Comparison of ENCODE assay signal across 8 cellular contexts in genomic region chr6:39114707-39115599, GRCh38. TPM values are rescaled to one million over a fixed set of nuclear protein-coding genes. Genes with fewer than 3 reads are reported as not detected.
DNase-seq lines count a peak whose midpoint lies in the region; ATAC-seq lines count a peak whose summit lies in the region.

Gene SAYSD1, minus strand, starts transcription at chr6:39115186. Its CDS starts 97 bp downstream, at chr6:39115089.

- ATAC-seq in GM19351 (IDR thresholded peaks at IDR 0.05; ENCODE audit: unreplicated experiment): peak; percentile 89
- peak; percentile 89 for ATAC-seq in HG03520 (IDR thresholded peaks at IDR 0.05; ENCODE audit: unreplicated experiment)
- ATAC-seq in left lobe of liver: peak; percentile 96

- DNase-seq in C1 segment of cervical spinal cord (lab: John Stamatoyannopoulos, UW) (peak; percentile 34 to 94 (median 86)), NCI-H748 (lab: John Stamatoyannopoulos, UW; ENCODE audit: unreplicated experiment) (peak; percentile 98), dedifferentiated amniotic fluid mesenchymal stem cell (ENCODE audit: extremely low spot score) (peak; percentile 88), left lobe of liver (ENCODE audit: low spot score) (peak; percentile 93)
- peak; percentile 90 for DNase-seq in activated CD4-positive, alpha-beta T cell treated with anti-CD3 and anti-CD28 coated beads, Interleukin-2, amount 50 U/mL, for 1 hour
- DNase-seq in stimulated activated CD4-positive, alpha-beta T cell treated with anti-CD3 and anti-CD28 coated beads, Interleukin-2, amount 100 ng/mL, for 24 hours: peak; percentile 92 to 95

RNA-seq across cellular contexts. Expression of gene SAYSD1, which starts in this region (rescaled TPM):
- 6.0 TPM for total RNA-seq in left lobe of liver

Comparison
In these comparisons a context has a peak if more than half of its experiments do, and no peak if none do; other contexts are left out.
1. Peak in every context shown above with its lines: DNase-seq and ATAC-seq.